11 cellular contexts compared by ENCODE assay signal in the genomic region with DNA sequence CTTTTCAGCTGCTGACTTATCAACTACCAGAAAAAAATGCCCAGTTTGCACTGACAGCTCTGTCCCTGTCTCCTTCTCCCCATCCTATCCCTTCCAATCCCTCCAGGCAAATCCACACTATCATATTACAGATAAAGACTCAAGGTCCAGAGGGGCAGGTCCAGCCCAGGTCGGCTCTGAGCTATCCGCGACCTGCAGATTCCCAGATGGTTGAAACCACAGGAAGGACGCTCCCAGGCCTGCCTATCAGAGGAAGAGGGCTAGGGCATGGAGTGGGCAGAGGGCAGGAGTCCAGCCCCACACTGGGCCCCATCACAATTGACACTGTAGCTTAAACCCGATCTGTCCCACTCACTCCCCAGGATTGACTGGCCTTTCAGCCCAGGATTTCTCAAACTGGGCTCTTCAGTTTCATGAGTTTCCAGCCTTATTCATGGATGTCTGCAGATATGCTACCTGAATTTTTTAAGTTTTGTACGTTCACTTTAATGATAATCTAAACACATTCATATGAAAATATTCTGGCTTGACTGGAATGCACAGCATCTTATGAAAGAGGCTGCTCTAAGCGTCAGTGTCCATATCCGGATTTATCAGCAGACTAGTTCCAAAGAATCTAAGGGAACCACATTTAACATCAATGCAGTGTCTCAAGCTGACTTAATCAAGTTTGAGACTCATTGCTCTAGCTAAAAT. TPM values are rescaled to one million over a fixed set of nuclear protein-coding genes. Genes with fewer than 3 reads are reported as not detected.
DNase-seq lines count a peak whose midpoint lies in the region; ATAC-seq and TF ChIP-seq lines count a peak whose summit lies in the region.
"Had no signal": no experiment of that assay in that cellular context is flagged by ENCODE, and none has a peak within 500 bp of the region (broad histone marks: within the 10 kb centered on the region; RNA-seq: fewer than 3 reads in every experiment).

No MANE protein-coding gene starts in this region.

- peak overlapping the region; percentile 90 for H3K27ac ChIP-seq in left ventricle myocardium inferior (replicated peaks)

- no peak for DNase-seq in left ventricle myocardium inferior
- no peak for DNase-seq in NCI-H446 (lab: John Stamatoyannopoulos, UW)
- DNase-seq in COR-L47 (lab: John Stamatoyannopoulos, UW), result no peak
- DNase-seq: dermis blood vessel endothelial cell, NCI-H446 treated with DMSO at 0.1 percent for 48 hours had no signal

- peak; percentile 43 for ATAC-seq in SK-N-SH treated with all-trans-retinoic acid at 6 μM for 48 hours
- no peak for ATAC-seq in HG02938 (IDR thresholded peaks at IDR 0.05; ENCODE audit: unreplicated experiment)
- no peak for ATAC-seq in HG03039 (IDR thresholded peaks at IDR 0.05; ENCODE audit: unreplicated experiment)

- no peak for TF ChIP-seq CTCF in GM12875 (IDR thresholded peaks at IDR 0.05; ENCODE audit: borderline replicate concordance, insufficient read depth, low read depth, low read length)
- TF ChIP-seq CTCF in left ventricle myocardium inferior (IDR thresholded peaks at IDR 0.05; ENCODE audit: borderline replicate concordance), result no peak

- H3K36me3 ChIP-seq in left ventricle myocardium inferior (no peaks in the 10 kb centered on the region), skeletal muscle satellite cell (ENCODE audit: insufficient read depth, low read length) (no peaks in the 10 kb centered on the region)

- no peaks in the 10 kb centered on the region for H3K27me3 ChIP-seq in left ventricle myocardium inferior (ENCODE audit: low read depth)
- H3K27me3 ChIP-seq in skeletal muscle satellite cell (ENCODE audit: control insufficient read depth, insufficient read depth, low read length), result no peaks in the 10 kb centered on the region

- no peak overlapping the region for H3K4me2 ChIP-seq in skeletal muscle satellite cell (ENCODE audit: low read length)

- peak overlapping the region; percentile 56 for H3K9ac ChIP-seq in skeletal muscle satellite cell (ENCODE audit: low read depth, low read length)

- H3K9me3 ChIP-seq in left ventricle myocardium inferior (replicated peaks) (no peaks in the 10 kb centered on the region), skeletal muscle satellite cell (replicated peaks; ENCODE audit: low read length) (no peaks in the 10 kb centered on the region)

- H3K4me1 ChIP-seq in left ventricle myocardium inferior, result peaks cover 68% of the 10 kb centered on the region
- peaks cover 26% of the 10 kb centered on the region for H3K4me1 ChIP-seq in skeletal muscle satellite cell (ENCODE audit: control insufficient read depth, insufficient read depth, low read length)

- peak overlapping the region; percentile 48 for H3K4me3 ChIP-seq in GM12875 (ENCODE audit: low read depth, low read length)
- peak overlapping the region; percentile 29 for H3K4me3 ChIP-seq in left ventricle myocardium inferior
- H3K4me3 ChIP-seq in skeletal muscle satellite cell (ENCODE audit: low read length), result no peak overlapping the region

- intact Hi-C loops in left ventricle myocardium inferior (cut with micrococcal nuclease), result no loop called here

TF ChIP-seq in SK-N-SH treated with all-trans-retinoic acid at 6 μM for 48 hours, 23 proteins besides CTCF, POLR2A, EP300 and RAD21 (continues in another document):
- TF ChIP-seq, protein P1, sequence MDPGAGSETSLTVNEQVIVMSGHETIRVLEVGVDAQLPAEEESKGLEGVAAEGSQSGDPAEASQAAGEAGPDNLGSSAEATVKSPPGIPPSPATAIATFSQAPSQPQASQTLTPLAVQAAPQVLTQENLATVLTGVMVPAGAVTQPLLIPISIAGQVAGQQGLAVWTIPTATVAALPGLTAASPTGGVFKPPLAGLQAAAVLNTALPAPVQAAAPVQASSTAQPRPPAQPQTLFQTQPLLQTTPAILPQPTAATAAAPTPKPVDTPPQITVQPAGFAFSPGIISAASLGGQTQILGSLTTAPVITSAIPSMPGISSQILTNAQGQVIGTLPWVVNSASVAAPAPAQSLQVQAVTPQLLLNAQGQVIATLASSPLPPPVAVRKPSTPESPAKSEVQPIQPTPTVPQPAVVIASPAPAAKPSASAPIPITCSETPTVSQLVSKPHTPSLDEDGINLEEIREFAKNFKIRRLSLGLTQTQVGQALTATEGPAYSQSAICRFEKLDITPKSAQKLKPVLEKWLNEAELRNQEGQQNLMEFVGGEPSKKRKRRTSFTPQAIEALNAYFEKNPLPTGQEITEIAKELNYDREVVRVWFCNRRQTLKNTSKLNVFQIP (CRISPR knock-in tag; IDR thresholded peaks at IDR 0.05; ENCODE audit: borderline replicate concordance, low read depth), result no peak
- TF ChIP-seq PPARA (CRISPR knock-in tag; IDR thresholded peaks at IDR 0.05; ENCODE audit: borderline replicate concordance), result no peak
- TF ChIP-seq, protein P2, sequence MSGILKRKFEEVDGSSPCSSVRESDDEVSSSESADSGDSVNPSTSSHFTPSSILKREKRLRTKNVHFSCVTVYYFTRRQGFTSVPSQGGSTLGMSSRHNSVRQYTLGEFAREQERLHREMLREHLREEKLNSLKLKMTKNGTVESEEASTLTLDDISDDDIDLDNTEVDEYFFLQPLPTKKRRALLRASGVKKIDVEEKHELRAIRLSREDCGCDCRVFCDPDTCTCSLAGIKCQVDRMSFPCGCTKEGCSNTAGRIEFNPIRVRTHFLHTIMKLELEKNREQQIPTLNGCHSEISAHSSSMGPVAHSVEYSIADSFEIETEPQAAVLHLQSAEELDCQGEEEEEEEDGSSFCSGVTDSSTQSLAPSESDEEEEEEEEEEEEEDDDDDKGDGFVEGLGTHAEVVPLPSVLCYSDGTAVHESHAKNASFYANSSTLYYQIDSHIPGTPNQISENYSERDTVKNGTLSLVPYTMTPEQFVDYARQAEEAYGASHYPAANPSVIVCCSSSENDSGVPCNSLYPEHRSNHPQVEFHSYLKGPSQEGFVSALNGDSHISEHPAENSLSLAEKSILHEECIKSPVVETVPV (CRISPR knock-in tag; IDR thresholded peaks at IDR 0.05), result no peak
- TF ChIP-seq ZFP3 (CRISPR knock-in tag; IDR thresholded peaks at IDR 0.05), result no peak
- TF ChIP-seq, protein P3, sequence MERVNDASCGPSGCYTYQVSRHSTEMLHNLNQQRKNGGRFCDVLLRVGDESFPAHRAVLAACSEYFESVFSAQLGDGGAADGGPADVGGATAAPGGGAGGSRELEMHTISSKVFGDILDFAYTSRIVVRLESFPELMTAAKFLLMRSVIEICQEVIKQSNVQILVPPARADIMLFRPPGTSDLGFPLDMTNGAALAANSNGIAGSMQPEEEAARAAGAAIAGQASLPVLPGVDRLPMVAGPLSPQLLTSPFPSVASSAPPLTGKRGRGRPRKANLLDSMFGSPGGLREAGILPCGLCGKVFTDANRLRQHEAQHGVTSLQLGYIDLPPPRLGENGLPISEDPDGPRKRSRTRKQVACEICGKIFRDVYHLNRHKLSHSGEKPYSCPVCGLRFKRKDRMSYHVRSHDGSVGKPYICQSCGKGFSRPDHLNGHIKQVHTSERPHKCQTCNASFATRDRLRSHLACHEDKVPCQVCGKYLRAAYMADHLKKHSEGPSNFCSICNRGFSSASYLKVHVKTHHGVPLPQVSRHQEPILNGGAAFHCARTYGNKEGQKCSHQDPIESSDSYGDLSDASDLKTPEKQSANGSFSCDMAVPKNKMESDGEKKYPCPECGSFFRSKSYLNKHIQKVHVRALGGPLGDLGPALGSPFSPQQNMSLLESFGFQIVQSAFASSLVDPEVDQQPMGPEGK (CRISPR knock-in tag; IDR thresholded peaks at IDR 0.05; ENCODE audit: borderline replicate concordance), result no peak
- no peak for TF ChIP-seq TSHZ2 (CRISPR knock-in tag; IDR thresholded peaks at IDR 0.05)
- TF ChIP-seq ZNF565 (CRISPR knock-in tag; conservative IDR thresholded peaks at IDR 0.05; ENCODE audit: low read depth), result no peak
- TF ChIP-seq ZC3H10 (CRISPR knock-in tag; IDR thresholded peaks at IDR 0.05), result no peak
- TF ChIP-seq BACH2 (CRISPR knock-in tag; IDR thresholded peaks at IDR 0.05; ENCODE audit: borderline replicate concordance), result no peak
- TF ChIP-seq SNAI2 (CRISPR knock-in tag; IDR thresholded peaks at IDR 0.05), result no peak
- no peak for TF ChIP-seq ISL1 (CRISPR knock-in tag; IDR thresholded peaks at IDR 0.05)
- TF ChIP-seq, protein P4, sequence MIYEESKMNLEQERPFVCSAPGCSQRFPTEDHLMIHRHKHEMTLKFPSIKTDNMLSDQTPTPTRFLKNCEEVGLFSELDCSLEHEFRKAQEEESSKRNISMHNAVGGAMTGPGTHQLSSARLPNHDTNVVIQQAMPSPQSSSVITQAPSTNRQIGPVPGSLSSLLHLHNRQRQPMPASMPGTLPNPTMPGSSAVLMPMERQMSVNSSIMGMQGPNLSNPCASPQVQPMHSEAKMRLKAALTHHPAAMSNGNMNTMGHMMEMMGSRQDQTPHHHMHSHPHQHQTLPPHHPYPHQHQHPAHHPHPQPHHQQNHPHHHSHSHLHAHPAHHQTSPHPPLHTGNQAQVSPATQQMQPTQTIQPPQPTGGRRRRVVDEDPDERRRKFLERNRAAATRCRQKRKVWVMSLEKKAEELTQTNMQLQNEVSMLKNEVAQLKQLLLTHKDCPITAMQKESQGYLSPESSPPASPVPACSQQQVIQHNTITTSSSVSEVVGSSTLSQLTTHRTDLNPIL (CRISPR knock-in tag; IDR thresholded peaks at IDR 0.05; ENCODE audit: low read depth), result no peak

RNA-seq across cellular contexts. Expression of gene FCHSD2, which starts 16.4 kb away (rescaled TPM):
- 43.4 TPM for total RNA-seq in left ventricle myocardium inferior
- total RNA-seq in skeletal muscle satellite cell (2012; rRNA removed), result 7.9 and 9.0 TPM in 2 replicates

RNA-seq across cellular contexts. Expression of gene P2RY2, which starts 59.6 kb away (rescaled TPM):
- 19.8 TPM for total RNA-seq in left ventricle myocardium inferior
- not detected in 2 replicates for total RNA-seq in skeletal muscle satellite cell (2012; rRNA removed)
- total RNA-seq: T-helper 1 cell treated with Interleukin-12 subunit alpha and Interleukin-12 subunit beta and Interleukin-4 antibody, amounts not matched to agents 30 ng/mL and 1 ng/mL, for 36 hours had no signal
